Comparison of ENCODE assay signal across 9 cellular contexts in genomic region chr9:72524820-72525539, GRCh38. TPM values are rescaled to one million over a fixed set of nuclear protein-coding genes. Genes with fewer than 3 reads are reported as not detected.
DNase-seq lines count a peak whose midpoint lies in the region; FAIRE-seq and TF ChIP-seq lines count a peak whose summit lies in the region.
"Had no signal": no experiment of that assay in that cellular context is flagged by ENCODE, and none has a peak within 500 bp of the region (broad histone marks: within the 10 kb centered on the region; RNA-seq: fewer than 3 reads in every experiment).

No MANE protein-coding gene starts in this region.

- H3K27me3 ChIP-seq in spleen (replicated peaks in 1 of 7) = no peaks in the 10 kb centered on the region

- FAIRE-seq in endometrium (lab: Jason Lieb, UNC) = peak; percentile 39

- H3K36me3 ChIP-seq in spleen = no peaks in the 10 kb centered on the region

- POLR2A ChIA-PET in HEK293T (lab: Yijun Ruan, JAX) = no interaction called here

- CTCF ChIA-PET in HEK293T (lab: Yijun Ruan, JAX) = no interaction called here

- intact Hi-C loops in spleen (cut with DNase I; ENCODE audit: low total_unique reads) = no loop called here

- no peaks in the 10 kb centered on the region for H3K9me3 ChIP-seq in spleen

- no peak for TF ChIP-seq POLR2A in spleen (IDR thresholded peaks at IDR 0.05)

- no peak overlapping the region for H3K4me3 ChIP-seq in spleen

- peaks cover 0 to 17% (median 7%) of the 10 kb centered on the region in 6 donors for H3K4me1 ChIP-seq in spleen

- TF ChIP-seq CTCF in spleen (IDR thresholded peaks at IDR 0.05 in 8 of 11, conservative IDR thresholded peaks at IDR 0.05 in 3 of 11) = no peak

- WGBS in spleen, 5 donors = 70 to 83% (median 77%) methylated on average over 9 of the region's 9 CpGs

- H3K27ac ChIP-seq in spleen = no peak overlapping the region

- DNase-seq in GM03348 (ENCODE audit: low spot score) (peak; percentile 81), H4 (ENCODE audit: low spot score) (peak; percentile 98), RPMI7951 (ENCODE audit: low read depth) (peak; percentile 98), non-pigmented ciliary epithelial cell (ENCODE audit: low read depth) (peak; percentile 99), HEK293T (ENCODE audit: extremely low spot score) (no peak), D341Med (ENCODE audit: low spot score) (no peak), spleen (no peak)

TF ChIP-seq in HEK293T, 16 proteins besides CTCF, POLR2A, EP300 and RAD21:
- TF ChIP-seq FOXA1 (IDR thresholded peaks at IDR 0.05) = no peak
- TF ChIP-seq TARDBP (IDR thresholded peaks at IDR 0.05) = no peak
- no peak for TF ChIP-seq CTBP1 (IDR thresholded peaks at IDR 0.05; ENCODE audit: borderline replicate concordance)
- TF ChIP-seq FOXM1 (IDR thresholded peaks at IDR 0.05; ENCODE audit: borderline replicate concordance) = no peak
- no peak for TF ChIP-seq BHLHE40 (IDR thresholded peaks at IDR 0.05; ENCODE audit: borderline replicate concordance)
- TF ChIP-seq NFRKB (IDR thresholded peaks at IDR 0.05) = no peak
- no peak for TF ChIP-seq ELF4 (IDR thresholded peaks at IDR 0.05)
- TF ChIP-seq HDGF (IDR thresholded peaks at IDR 0.05; ENCODE audit: borderline replicate concordance) = no peak
- TF ChIP-seq L3MBTL2 (conservative IDR thresholded peaks at IDR 0.05) = no peak
- no peak for TF ChIP-seq SP1 (IDR thresholded peaks at IDR 0.05)
- no peak for TF ChIP-seq PKNOX1 (IDR thresholded peaks at IDR 0.05)
- TF ChIP-seq LEF1 (IDR thresholded peaks at IDR 0.05; ENCODE audit: borderline replicate concordance) = no peak
- no peak for TF ChIP-seq ARNT (IDR thresholded peaks at IDR 0.05)
- no peak for TF ChIP-seq ZNF384 (IDR thresholded peaks at IDR 0.05)

RNA-seq across cellular contexts. Expression of gene TMC1, which starts 3.6 kb away (rescaled TPM):
- not detected in 2 replicates for total RNA-seq in H4 (2014; rRNA removed; shearing (Covaris generic))
- total RNA-seq in RPMI7951 (2014; rRNA removed; shearing (Covaris generic)) = 0.29 TPM in 1 of 2 replicates, not detected in the other
- not detected for total RNA-seq in spleen
- polyA plus RNA-seq in spleen = under 1 TPM in 2 of 3 donors, not detected in 1; 0.04 to 0.16 TPM
- total RNA-seq: T-helper 2 cell treated with Interferon-gamma antibody and Interleukin-4, amounts not matched to agents 100 ng/mL and 5 ng/mL, for 36 hours had no signal

Comparison
In these comparisons a context has a peak if more than half of its experiments do, and no peak if none do; other contexts are left out.
1. DNase-seq: peak in GM03348 (single experiment), H4 (single experiment), RPMI7951 (single experiment) and non-pigmented ciliary epithelial cell (single experiment); none in HEK293T (single experiment), D341Med (single experiment) and spleen (single experiment).